ENCODE assay signal across 1 cellular context in the genomic region with DNA sequence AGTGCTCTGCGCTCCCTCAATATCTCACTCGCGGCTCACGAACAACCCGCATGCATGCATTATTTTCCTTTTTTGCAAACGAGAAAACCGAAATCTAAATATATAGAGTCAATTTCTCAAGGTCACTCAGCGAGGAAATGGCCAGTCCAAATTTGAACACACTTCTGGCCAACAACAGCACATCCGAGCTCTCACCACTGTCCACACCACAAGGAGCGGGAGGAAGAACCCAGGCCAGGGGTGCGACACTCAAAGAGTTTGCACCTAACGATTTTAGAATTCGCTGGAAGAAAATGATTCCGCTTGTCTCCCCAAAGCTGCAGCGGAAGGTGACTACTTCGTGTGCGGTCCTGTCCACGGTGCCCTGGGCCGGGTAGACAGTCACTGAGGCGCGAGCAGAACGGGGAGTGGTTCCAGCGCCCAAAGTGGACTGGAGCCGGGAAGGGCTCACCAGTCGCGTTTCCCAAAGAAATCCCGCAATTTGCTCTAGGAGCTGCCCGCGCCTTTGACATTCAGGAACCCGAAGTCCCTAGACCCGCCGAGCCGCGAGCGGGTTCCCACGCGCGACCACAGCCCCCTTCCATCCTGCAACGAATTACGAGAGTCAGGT.
TF ChIP-seq lines count a peak whose summit lies in the region.

No MANE protein-coding gene starts in this region.

TF ChIP-seq in IMR-90, 13 proteins besides CTCF, POLR2A, EP300 and RAD21:
- no peak for TF ChIP-seq FOS (IDR thresholded peaks at IDR 0.05; ENCODE audit: low read depth, low read length)
- no peak for TF ChIP-seq CHD1 (IDR thresholded peaks at IDR 0.05; ENCODE audit: low read depth, low read length)
- no peak for TF ChIP-seq BHLHE40 (IDR thresholded peaks at IDR 0.05; ENCODE audit: low read depth, low read length)
- TF ChIP-seq, protein P1, sequence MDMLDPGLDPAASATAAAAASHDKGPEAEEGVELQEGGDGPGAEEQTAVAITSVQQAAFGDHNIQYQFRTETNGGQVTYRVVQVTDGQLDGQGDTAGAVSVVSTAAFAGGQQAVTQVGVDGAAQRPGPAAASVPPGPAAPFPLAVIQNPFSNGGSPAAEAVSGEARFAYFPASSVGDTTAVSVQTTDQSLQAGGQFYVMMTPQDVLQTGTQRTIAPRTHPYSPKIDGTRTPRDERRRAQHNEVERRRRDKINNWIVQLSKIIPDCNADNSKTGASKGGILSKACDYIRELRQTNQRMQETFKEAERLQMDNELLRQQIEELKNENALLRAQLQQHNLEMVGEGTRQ (IDR thresholded peaks at IDR 0.05; ENCODE audit: low read depth, low read length), result no peak
- TF ChIP-seq MAFK (IDR thresholded peaks at IDR 0.05; ENCODE audit: low read depth, low read length), result no peak
- TF ChIP-seq MXI1 (IDR thresholded peaks at IDR 0.05; ENCODE audit: borderline replicate concordance, low read depth, low read length), result no peak
